In genomic region chr16:4183258-4184037, GRCh38 we compare ENCODE assay signal across 8 cellular contexts. TPM values are rescaled to one million over a fixed set of nuclear protein-coding genes. Genes with fewer than 3 reads are reported as not detected.
A peak's percentile ranks its signal among the peaks of the same experiment; 100 is the strongest.
DNase-seq lines count a peak whose midpoint lies in the region; ATAC-seq and TF ChIP-seq lines count a peak whose summit lies in the region.

No MANE protein-coding gene starts in this region.

- no peaks in the 10 kb centered on the region for H3K36me3 ChIP-seq in kidney epithelial cell (ENCODE audit: control insufficient read depth, insufficient read depth, low read length)

- DNase-seq in AG08395 (ENCODE audit: low spot score) = peak; percentile 100
- DNase-seq in NCI-H345 (lab: John Stamatoyannopoulos, UW) = peak; percentile 94
- peak; percentile 75 for DNase-seq in activated CD4-positive, alpha-beta T cell treated with anti-CD3 and anti-CD28 coated beads for 1 hour
- peak; percentile 95 for DNase-seq in cerebellum (ENCODE audit: low spot score)
- peak; percentile 65 for DNase-seq in kidney epithelial cell (ENCODE audit: low read depth)
- DNase-seq in stimulated activated CD4-positive, alpha-beta T cell treated with anti-CD3 and anti-CD28 coated beads, Interleukin-15, amount 100 ng/mL, for 24 hours = peak; percentile 95

- ATAC-seq in GM18909 (IDR thresholded peaks at IDR 0.05; ENCODE audit: poor library complexity, unreplicated experiment) (peak; percentile 85), HG03139 (IDR thresholded peaks at IDR 0.05; ENCODE audit: unreplicated experiment) (peak; percentile 77)

- no peak for TF ChIP-seq CTCF in kidney epithelial cell (IDR thresholded peaks at IDR 0.05; ENCODE audit: insufficient read depth, low read length, poor library complexity, severe bottlenecking)

- no peaks in the 10 kb centered on the region for H3K27me3 ChIP-seq in kidney epithelial cell (ENCODE audit: control insufficient read depth, insufficient read depth, low read length)

- H3K4me3 ChIP-seq in kidney epithelial cell (ENCODE audit: low read depth, low read length) = peak overlapping the region; percentile 62

RNA-seq across cellular contexts. Expression of gene SRL, which starts 58.4 kb away (rescaled TPM):
- total RNA-seq in cerebellum = 1.2 TPM
- not detected in 2 replicates for total RNA-seq in kidney epithelial cell

Comparison
In these comparisons a context has a peak if more than half of its experiments do, and no peak if none do; other contexts are left out.
1. Peak in every context shown above with its lines: DNase-seq, ATAC-seq and H3K4me3 ChIP-seq.